Comparison of ENCODE assay signal across 8 cellular contexts in the genomic region with DNA sequence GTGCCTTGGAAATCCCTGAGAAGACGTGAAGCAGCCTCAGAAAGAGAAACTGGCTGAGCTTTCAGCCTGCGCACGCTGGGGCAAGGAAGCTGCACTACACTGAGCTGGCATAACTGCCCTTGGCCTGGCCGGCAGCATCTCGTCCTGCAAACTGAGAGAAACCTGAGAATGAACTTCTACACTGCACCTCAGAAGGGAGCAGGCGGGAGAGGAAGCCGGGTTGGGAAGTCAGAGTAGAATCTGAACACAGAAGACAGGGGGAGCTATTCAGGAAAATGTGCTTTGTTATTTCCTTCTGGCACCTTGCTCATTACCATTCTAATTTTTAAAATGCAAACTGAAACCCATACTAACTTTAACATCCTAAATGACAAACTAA.
DNase-seq lines count a peak whose midpoint lies in the region; ATAC-seq and TF ChIP-seq lines count a peak whose summit lies in the region.

No MANE protein-coding gene starts in this region.

- peak overlapping the region in 2 of 4 donors; percentile 66 to 70 for H3K4me3 Mint-ChIP-seq in CD4-positive, CD25-positive, alpha-beta regulatory T cell
- no peak overlapping the region for H3K4me3 Mint-ChIP-seq in endodermal cell
- peak overlapping the region in 2 of 3 experiments; percentile 13 to 17 for H3K4me3 Mint-ChIP-seq in nephron

- H3K9me3 Mint-ChIP-seq in CD4-positive, CD25-positive, alpha-beta regulatory T cell = no peaks in the 10 kb centered on the region
- H3K9me3 Mint-ChIP-seq in endodermal cell (no peaks in the 10 kb centered on the region), nephron (no peaks in the 10 kb centered on the region)

- H3K36me3 Mint-ChIP-seq in CD4-positive, CD25-positive, alpha-beta regulatory T cell = no peaks in the 10 kb centered on the region
- H3K36me3 Mint-ChIP-seq in endodermal cell (ENCODE audit: low read depth) (no peaks in the 10 kb centered on the region), nephron (ENCODE audit: low read depth) (peaks cover 20% of the 10 kb centered on the region)

- H3K4me1 Mint-ChIP-seq in CD4-positive, CD25-positive, alpha-beta regulatory T cell = peaks cover 0 to 13% (median 0%) of the 10 kb centered on the region in 4 donors
- peaks cover 40% of the 10 kb centered on the region for H3K4me1 Mint-ChIP-seq in endodermal cell
- H3K4me1 Mint-ChIP-seq in nephron = peaks cover 78% of the 10 kb centered on the region

- H3K9me3 ChIP-seq in CD4-positive, CD25-positive, alpha-beta regulatory T cell (ENCODE audit: control insufficient read depth in 2 of 2, low read length in 2 of 2) = no peaks in the 10 kb centered on the region
- H3K9me3 ChIP-seq in endodermal cell (ENCODE audit: control insufficient read depth, low read length) = no peaks in the 10 kb centered on the region
- no peaks in the 10 kb centered on the region for H3K9me3 ChIP-seq in body of pancreas

- H3K36me3 ChIP-seq in CD4-positive, CD25-positive, alpha-beta regulatory T cell (ENCODE audit: control insufficient read depth, insufficient read depth, low read length) = no peaks in the 10 kb centered on the region
- no peaks in the 10 kb centered on the region for H3K36me3 ChIP-seq in endodermal cell (ENCODE audit: control insufficient read depth, insufficient read depth, low read length)
- H3K36me3 ChIP-seq in body of pancreas (replicated peaks in 1 of 2; ENCODE audit: insufficient read depth in 1 of 2, low read depth in 2 of 2) = no peaks in the 10 kb centered on the region

- peaks cover 20% of the 10 kb centered on the region for H3K27me3 Mint-ChIP-seq in CD4-positive, CD25-positive, alpha-beta regulatory T cell
- peaks cover 51% of the 10 kb centered on the region for H3K27me3 Mint-ChIP-seq in endodermal cell (ENCODE audit: insufficient read depth)
- H3K27me3 Mint-ChIP-seq in nephron (ENCODE audit: low read depth) = no peaks in the 10 kb centered on the region

- peak overlapping the region; percentile 38 for H3K4me3 ChIP-seq in CD4-positive, CD25-positive, alpha-beta regulatory T cell (ENCODE audit: low read depth, low read length)
- H3K4me3 ChIP-seq in endodermal cell (ENCODE audit: low read length) (no peak overlapping the region), body of pancreas (no peak overlapping the region)

- peak in 1 of 3 donors; percentile 14 for DNase-seq in CD4-positive, CD25-positive, alpha-beta regulatory T cell
- DNase-seq in endodermal cell = peak; percentile 81
- no peak for DNase-seq in body of pancreas

- peak; percentile 84 for TF ChIP-seq CTCF in endodermal cell (conservative IDR thresholded peaks at IDR 0.05)
- peak; percentile 34 to 47 (median 37) for TF ChIP-seq CTCF in nephron (IDR thresholded peaks at IDR 0.05; ENCODE audit: unreplicated experiment in 3 of 3)
- TF ChIP-seq CTCF in body of pancreas (IDR thresholded peaks at IDR 0.05) = peak in 1 of 7 experiments; percentile 8

- WGBS in endodermal cell (ENCODE audit: insufficient coverage in 1 of 2, insufficient read length in 1 of 2), 2 experiments = 58 to 73% methylated on average over 4 to 7 of the region's 7 CpGs
- 57 to 73% methylated on average over 7 of the region's 7 CpGs for WGBS in body of pancreas, 2 donors

- no peak overlapping the region for H3K27ac ChIP-seq in CD4-positive, CD25-positive, alpha-beta regulatory T cell (ENCODE audit: insufficient read depth, low read length, poor library complexity, severe bottlenecking)
- H3K27ac ChIP-seq in endodermal cell (ENCODE audit: low read depth, low read length) (no peak overlapping the region), body of pancreas (no peak overlapping the region)

- peaks cover 5% of the 10 kb centered on the region for H3K4me1 ChIP-seq in CD4-positive, CD25-positive, alpha-beta regulatory T cell (ENCODE audit: control insufficient read depth, insufficient read depth, low read length, poor library complexity, severe bottlenecking)
- peaks cover 15% of the 10 kb centered on the region for H3K4me1 ChIP-seq in endodermal cell (ENCODE audit: control insufficient read depth, insufficient read depth, low read length)
- H3K4me1 ChIP-seq in body of pancreas = no peaks in the 10 kb centered on the region

- peak overlapping the region in 2 of 3 donors; percentile 32 to 47 for H3K27ac Mint-ChIP-seq in CD4-positive, CD25-positive, alpha-beta regulatory T cell
- H3K27ac Mint-ChIP-seq in endodermal cell (no peak overlapping the region), nephron (peak overlapping the region; percentile 67 to 82 (median 79))

- peak in 1 of 2 donors; percentile 22 for ATAC-seq in CD4-positive, CD25-positive, alpha-beta regulatory T cell (ENCODE audit: low read depth in 2 of 2)
- ATAC-seq in HG02798 (IDR thresholded peaks at IDR 0.05; ENCODE audit: poor library complexity, unreplicated experiment) (peak; percentile 82), body of pancreas (no peak), GM21423 (IDR thresholded peaks at IDR 0.05; ENCODE audit: unreplicated experiment) (no peak), HG03097 (IDR thresholded peaks at IDR 0.05; ENCODE audit: low FRiP score, unreplicated experiment) (no peak), GM19452 (IDR thresholded peaks at IDR 0.05; ENCODE audit: unreplicated experiment) (no peak)

- no peak for TF ChIP-seq POLR2A in body of pancreas (IDR thresholded peaks at IDR 0.05)

- intact Hi-C loops in body of pancreas (cut with DNase I) = no loop called here

- H3K27me3 ChIP-seq in CD4-positive, CD25-positive, alpha-beta regulatory T cell (ENCODE audit: control insufficient read depth, insufficient read depth, low read length) = no peaks in the 10 kb centered on the region
- H3K27me3 ChIP-seq in endodermal cell (ENCODE audit: control insufficient read depth, insufficient read depth, low read length, poor library complexity, severe bottlenecking) = peaks cover 33% of the 10 kb centered on the region
- no peaks in the 10 kb centered on the region for H3K27me3 ChIP-seq in body of pancreas

- no peak overlapping the region for H3K9ac ChIP-seq in endodermal cell (ENCODE audit: extremely low read depth, low read length, poor library complexity, severe bottlenecking)
